Comparison of ENCODE assay signal across 25 cellular contexts in the genomic region with DNA sequence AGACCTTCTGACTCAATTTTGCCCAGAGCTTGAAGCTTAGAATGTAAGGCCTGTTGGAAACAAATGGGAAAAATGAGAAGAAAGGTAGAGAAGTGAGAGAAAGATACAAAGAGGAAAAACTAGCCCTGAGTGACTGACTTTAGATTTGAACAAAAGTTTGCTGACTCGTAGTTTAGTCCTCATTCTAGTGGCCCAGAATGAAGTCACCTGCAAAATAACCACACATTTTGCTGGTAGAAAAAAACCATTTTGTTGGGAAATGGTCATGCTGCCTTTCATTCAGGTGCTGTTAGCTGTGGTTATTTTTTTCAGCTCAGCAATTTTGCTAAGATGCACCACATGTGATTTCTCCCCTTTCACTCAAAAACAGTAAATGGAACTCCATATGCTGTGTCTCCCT.
DNase-seq lines count a peak whose midpoint lies in the region; ATAC-seq, FAIRE-seq and TF ChIP-seq lines count a peak whose summit lies in the region.
"Had no signal": no experiment of that assay in that cellular context is flagged by ENCODE, and none has a peak within 500 bp of the region (broad histone marks: within the 10 kb centered on the region; RNA-seq: fewer than 3 reads in every experiment).

No MANE protein-coding gene starts in this region.

- TF ChIP-seq POLR2A in HepG2 (IDR thresholded peaks at IDR 0.05; ENCODE audit: insufficient read depth in 1 of 2, low read depth in 2 of 2, low read length in 2 of 2), result no peak
- no peak for TF ChIP-seq POLR2A in right lobe of liver (IDR thresholded peaks at IDR 0.05)
- TF ChIP-seq POLR2A in H54 (IDR thresholded peaks at IDR 0.05; ENCODE audit: low read depth, low read length), result no peak

- peak overlapping the region; percentile 91 for H3K27ac Mint-ChIP-seq in nephron progenitor cell
- H3K27ac Mint-ChIP-seq: CD14-positive monocyte; CD4-positive, alpha-beta T cell; CD8-positive, alpha-beta memory T cell; HFFc6 had no signal

- no peak overlapping the region for H3K9ac ChIP-seq in HepG2 (ENCODE audit: insufficient read depth, low read depth, low read length)
- H3K9ac ChIP-seq: BLaER1 treated with 17β-estradiol and CSF1 and Interleukin-3, amounts not matched to agents 10 nM and 100 nM; GM23248 had no signal

- TF ChIP-seq EP300 in HepG2 (IDR thresholded peaks at IDR 0.05; ENCODE audit: low read depth in 2 of 2, low read length in 2 of 2), result no peak
- no peak for TF ChIP-seq EP300 in HepG2 (CRISPR knock-in tag; IDR thresholded peaks at IDR 0.05; ENCODE audit: borderline replicate concordance)

- H3K27me3 ChIP-seq in HepG2 (ENCODE audit: control insufficient read depth in 1 of 2, insufficient read depth in 2 of 2, low read length in 2 of 2) (no peaks in the 10 kb centered on the region), right lobe of liver (no peaks in the 10 kb centered on the region)
- H3K27me3 ChIP-seq: BE2C; BLaER1 treated with 17β-estradiol and CSF1 and Interleukin-3, amounts not matched to agents 10 nM and 100 nM had no signal

- H3K4me1 ChIP-seq in HepG2 (ENCODE audit: insufficient read depth, low read length), result no peaks in the 10 kb centered on the region
- no peaks in the 10 kb centered on the region for H3K4me1 ChIP-seq in right lobe of liver
- H3K4me1 ChIP-seq: BE2C, HAP-1 had no signal

- peaks cover 73% of the 10 kb centered on the region for H3K36me3 Mint-ChIP-seq in nephron progenitor cell (ENCODE audit: low read depth)

- no TSS peak for BruUV-seq in HepG2 (replicated peaks; lab: Mats Ljungman, UMichigan)

- no peak for FAIRE-seq in HepG2 (lab: Jason Lieb, UNC)
- FAIRE-seq in frontal cortex (lab: Jason Lieb, UNC), result no peak
- no peak for FAIRE-seq in H54 (lab: Jason Lieb, UNC)
- FAIRE-seq: A204.1, D721Med, GM12878, GM19239 had no signal

- WGBS in HepG2 (ENCODE audit: low lambda C conversion rate), result 92% methylated on average over 1 of the region's 1 CpG
- 100% methylated on average over 1 of the region's 1 CpG for WGBS in right lobe of liver (ENCODE audit: insufficient coverage, low coverage, low lambda C conversion rate, missing lambda C conversion rate)

- H4K20me1 ChIP-seq in HepG2 (ENCODE audit: insufficient read depth, low read length), result no peaks in the 10 kb centered on the region
- H4K20me1 ChIP-seq: BLaER1 treated with 17β-estradiol and CSF1 and Interleukin-3, amounts not matched to agents 10 nM and 100 nM had no signal

- CTCF ChIA-PET in HepG2 (lab: Yijun Ruan, JAX; ENCODE audit: low intra/inter-chr PET ratio, low total read pairs), result no interaction called here

- H3K4me2 ChIP-seq in HepG2 (ENCODE audit: low read depth, low read length), result no peak overlapping the region
- H3K4me2 ChIP-seq: BLaER1 treated with 17β-estradiol and CSF1 and Interleukin-3, amounts not matched to agents 10 nM and 100 nM had no signal

- TF ChIP-seq CTCF in HepG2 (CRISPR knock-in tag; IDR thresholded peaks at IDR 0.05) (no peak), right lobe of liver (IDR thresholded peaks at IDR 0.05) (no peak), nephron progenitor cell (IDR thresholded peaks at IDR 0.05) (no peak)

- H3K27ac ChIP-seq in HepG2 (ENCODE audit: extremely low read length, insufficient read depth, low read length) (no peak overlapping the region), right lobe of liver (no peak overlapping the region)
- H3K27ac ChIP-seq: 22Rv1; BLaER1 treated with 17β-estradiol and CSF1 and Interleukin-3, amounts not matched to agents 10 nM and 100 nM; GM23248 had no signal

- no peaks in the 10 kb centered on the region for H3K27me3 Mint-ChIP-seq in nephron progenitor cell (ENCODE audit: low read depth, poor library complexity)
- H3K27me3 Mint-ChIP-seq: CD4-positive, alpha-beta T cell had no signal

- in situ Hi-C loops in HepG2 (cut with HindIII; ENCODE audit: extremely low pct_ligation_motif_present, low pct_unique_long_range_greater_than_20kb), result no loop called here

- H3K36me3 ChIP-seq in HepG2 (replicated peaks in 1 of 2; ENCODE audit: control insufficient read depth in 1 of 2, insufficient read depth in 2 of 2, low read length in 2 of 2) (peaks cover 28 to 81% of the 10 kb centered on the region in 2 experiments), right lobe of liver (peaks cover 0 to 57% (median 23%) of the 10 kb centered on the region in 4 donors)

- no peak overlapping the region for H3K4me3 ChIP-seq in HepG2 (replicated peaks in 1 of 3; ENCODE audit: insufficient read depth in 1 of 3, low read depth in 2 of 3, low read length in 3 of 3)
- H3K4me3 ChIP-seq in right lobe of liver, result no peak overlapping the region
- H3K4me3 ChIP-seq: BLaER1 treated with 17β-estradiol and CSF1 and Interleukin-3, amounts not matched to agents 10 nM and 100 nM; GM12878; GM23248; HAP-1 had no signal

- H3K79me2 ChIP-seq in HepG2 (ENCODE audit: insufficient read depth, low read length), result no peaks in the 10 kb centered on the region

- POLR2A ChIA-PET in HepG2 (lab: Yijun Ruan, JAX), result no interaction called here

- no peak overlapping the region for H2AFZ ChIP-seq in HepG2 (ENCODE audit: low read length)
- H2AFZ ChIP-seq: GM23248 had no signal

- intact Hi-C loops in HepG2 (cut with micrococcal nuclease; ENCODE audit: unreplicated experiment) (no loop called here), right lobe of liver (cut with DNase I) (no loop called here)

- no peaks in the 10 kb centered on the region for H3K9me3 Mint-ChIP-seq in nephron progenitor cell
- H3K9me3 Mint-ChIP-seq: CD14-positive monocyte; CD4-positive, alpha-beta T cell; CD8-positive, alpha-beta memory T cell; HFFc6 had no signal

- no peak overlapping the region for H3K4me3 Mint-ChIP-seq in nephron progenitor cell
- H3K4me3 Mint-ChIP-seq: CD14-positive monocyte; CD4-positive, alpha-beta T cell; CD8-positive, alpha-beta memory T cell; HFFc6 had no signal

- H3K4me1 Mint-ChIP-seq in nephron progenitor cell, result peaks cover 5% of the 10 kb centered on the region
- H3K4me1 Mint-ChIP-seq: CD8-positive, alpha-beta memory T cell had no signal

- no peak for TF ChIP-seq RAD21 in HepG2 (CRISPR knock-in tag; IDR thresholded peaks at IDR 0.05)

- DNase-seq in HepG2 (ENCODE audit: low spot score) (no peak), right lobe of liver (no peak), RPMI8226 (peak; percentile 72), nephron progenitor cell (no peak), frontal cortex (ENCODE audit: low spot score in 2 of 2) (no peak), H54 (ENCODE audit: insufficient read length, low spot score) (no peak)
- DNase-seq: ACHN; AML-193; BE2C; CD4-positive, alpha-beta T cell; CD8-positive, alpha-beta memory T cell; DMS 273 treated with DMSO at 0.1 percent for 48 hours; DMS79; EL; GDM1; GM23248; HFFc6 had no signal

- H3K9me3 ChIP-seq in HepG2 (ENCODE audit: low read length) (no peaks in the 10 kb centered on the region), right lobe of liver (no peaks in the 10 kb centered on the region)
- H3K9me3 ChIP-seq: BE2C; BLaER1 treated with 17β-estradiol and CSF1 and Interleukin-3, amounts not matched to agents 10 nM and 100 nM; HAP-1 had no signal

- ATAC-seq in HepG2, result no peak
- no peak for ATAC-seq in right lobe of liver
- ATAC-seq: GM12878 had no signal

TF ChIP-seq in HepG2, 621 proteins besides CTCF, POLR2A, EP300 and RAD21:
- TF ChIP-seq TP53 (CRISPR knock-in tag; conservative IDR thresholded peaks at IDR 0.05), result no peak
- TF ChIP-seq MAFF (IDR thresholded peaks at IDR 0.05; ENCODE audit: low read depth, low read length), result peak; percentile 45; the same call in 1 of the 2 replicates
- no peak for TF ChIP-seq IKZF1 (IDR thresholded peaks at IDR 0.05)
- TF ChIP-seq MAFK (conservative IDR thresholded peaks at IDR 0.05 in 1 of 2, IDR thresholded peaks at IDR 0.05 in 1 of 2; ENCODE audit: low read length in 2 of 2), result peak; percentile 40 to 68; a peak in 3 of 4 replicates
